Comparison of ENCODE assay signal across 8 cellular contexts in genomic region chr19:29422686-29423085, GRCh38.
"Had no signal": no experiment of that assay in that cellular context is flagged by ENCODE, and none has a peak within 500 bp of the region (broad histone marks: within the 10 kb centered on the region; RNA-seq: fewer than 3 reads in every experiment).

No MANE protein-coding gene starts in this region.

- H3K4me3 Mint-ChIP-seq: IgD-negative memory B cell had no signal

- H3K4me2 ChIP-seq: KMS-11 had no signal

- H3K9ac ChIP-seq: KMS-11 had no signal

- H3K27ac Mint-ChIP-seq: IgD-negative memory B cell had no signal

- ATAC-seq: HepG2, K562 had no signal

- H3K27me3 Mint-ChIP-seq: IgD-negative memory B cell had no signal

- DNase-seq: Karpas-422, KBM-7, KG1 had no signal

- H3K4me3 ChIP-seq: K562 had no signal

- H3K27ac ChIP-seq: HL-60, KMS-11 had no signal
